22 cellular contexts compared by ENCODE assay signal in genomic region chr11:126521196-126521595, GRCh38.
"Had no signal": no experiment of that assay in that cellular context is flagged by ENCODE, and none has a peak within 500 bp of the region (broad histone marks: within the 10 kb centered on the region; RNA-seq: fewer than 3 reads in every experiment).

No MANE protein-coding gene starts in this region.

- H3K4me1 ChIP-seq: SJSA1 had no signal

- H3K4me3 ChIP-seq: MG63, SJSA1, SK-N-MC had no signal

- H3K9me3 ChIP-seq: MG63, SJSA1 had no signal

- H3K27me3 ChIP-seq: MG63, SJSA1 had no signal

- H3K36me3 ChIP-seq: MG63, SJSA1 had no signal

- DNase-seq: IMR-90, Karpas-422, KG1, MG63, NCI-H1092, NCI-H1105 treated with DMSO at 0.1 percent for 48 hours, NCI-H1417 treated with DMSO at 0.1 percent for 48 hours, NCI-H146, NCI-H1930, NCI-H2081, NCI-H2107, NCI-H2227 treated with DMSO at 0.1 percent for 48 hours, NCI-H524, NCI-H69, NCI-H774, Right ventricle myocardium superior, RPMI8226, SIG-M5 had no signal

- FAIRE-seq: HepG2, RCC 7860 had no signal

- H3K27ac ChIP-seq: SJSA1, SK-N-MC had no signal

- ATAC-seq: HepG2 had no signal
